ENCODE assay signal across 12 cellular contexts in the genomic region with DNA sequence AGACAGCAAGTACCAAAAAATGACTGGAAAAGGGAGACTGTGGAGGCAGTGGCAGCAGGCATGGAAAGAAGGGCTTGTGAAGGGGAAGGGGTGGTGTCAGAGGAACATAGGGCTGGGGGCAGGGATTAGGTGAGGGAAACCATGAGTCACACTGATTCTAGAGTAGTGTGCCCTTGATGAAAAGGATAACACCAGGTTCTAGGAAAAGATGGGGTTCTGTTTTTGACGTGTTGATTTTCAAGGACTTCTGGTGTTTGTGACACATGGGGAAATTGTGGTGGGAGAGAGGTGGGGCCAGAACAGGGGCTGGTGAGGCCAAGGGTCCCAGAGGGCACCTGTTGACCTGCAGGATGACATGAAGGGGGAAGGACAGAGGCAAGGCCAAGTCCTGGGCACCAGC. TPM values are rescaled to one million over a fixed set of nuclear protein-coding genes. Genes with fewer than 3 reads are reported as not detected.
DNase-seq lines count a peak whose midpoint lies in the region; ATAC-seq lines count a peak whose summit lies in the region.
"Had no signal": no experiment of that assay in that cellular context is flagged by ENCODE, and none has a peak within 500 bp of the region (broad histone marks: within the 10 kb centered on the region; RNA-seq: fewer than 3 reads in every experiment).

No MANE protein-coding gene starts in this region.

- H3K4me1 Mint-ChIP-seq in CD8-positive, alpha-beta memory T cell: peaks cover 90 to 100% (median 98%) of the 10 kb centered on the region in 3 donors
- peaks cover 95% of the 10 kb centered on the region for H3K4me1 Mint-ChIP-seq in activated CD4-positive, alpha-beta T cell treated with anti-CD3 and anti-CD28 coated beads, Interleukin-2, amount 10 ng/mL, durations not matched to agents 7 days and 5 days
- H3K4me1 Mint-ChIP-seq in activated naive CD8-positive, alpha-beta T cell (ENCODE audit: low read depth): peaks cover 97% of the 10 kb centered on the region

- DNase-seq in CD8-positive, alpha-beta memory T cell: no peak
- DNase-seq in activated CD4-positive, alpha-beta T cell treated with anti-CD3 and anti-CD28 coated beads, Interleukin-2, amount 10 ng/mL, durations not matched to agents 7 days and 5 days: peak; percentile 40
- peak; percentile 44 for DNase-seq in stimulated activated CD4-positive, alpha-beta T cell treated with anti-CD3 and anti-CD28 coated beads, Interleukin-4, amount 100 ng/mL, for 1 hour
- no peak for DNase-seq in putamen (ENCODE audit: low spot score)
- no peak for DNase-seq in cardiac septum (ENCODE audit: low spot score)
- DNase-seq: midbrain, NCI-H187 treated with DMSO at 0.1 percent for 48 hours, retina had no signal

- POLR2A ChIA-PET in CD8-positive, alpha-beta memory T cell (lab: Charles Lee): interaction anchor here (1.0 to 2.1 kb wide), 3 partner anchors 8 to 62 kb away, joined by 3 to 6 read pairs (median 4); no protein-coding TSS in a partner anchor
- POLR2A ChIA-PET in activated CD4-positive, alpha-beta T cell treated with anti-CD3 and anti-CD28 coated beads, Interleukin-2, amount 10 ng/mL, durations not matched to agents 7 days and 5 days (lab: Charles Lee): no interaction called here

- ATAC-seq in GM21367 (IDR thresholded peaks at IDR 0.05; ENCODE audit: unreplicated experiment) (no peak), HG03460 (IDR thresholded peaks at IDR 0.05; ENCODE audit: unreplicated experiment) (no peak)
- ATAC-seq: HepG2 had no signal

- CTCF ChIA-PET in CD8-positive, alpha-beta memory T cell (lab: Charles Lee): interaction anchor here (1.2 to 3.0 kb wide), 5 partner anchors 12 to 187 kb away, joined by 3 to 19 read pairs (median 4); no protein-coding TSS in a partner anchor
- CTCF ChIA-PET in activated CD4-positive, alpha-beta T cell treated with anti-CD3 and anti-CD28 coated beads, Interleukin-2, amount 10 ng/mL, durations not matched to agents 7 days and 5 days (lab: Charles Lee): interaction anchor here (2.2 kb wide), 1 partner anchor 16 kb away, joined by 9 read pairs; no protein-coding TSS in a partner anchor

- peaks cover 71% of the 10 kb centered on the region for H3K36me3 ChIP-seq in CD8-positive, alpha-beta memory T cell (ENCODE audit: insufficient read depth, low read length)

- H3K9me3 ChIP-seq in CD8-positive, alpha-beta memory T cell (ENCODE audit: low read length): no peaks in the 10 kb centered on the region

- no peaks in the 10 kb centered on the region for H3K9me3 Mint-ChIP-seq in CD8-positive, alpha-beta memory T cell
- H3K9me3 Mint-ChIP-seq in activated CD4-positive, alpha-beta T cell treated with anti-CD3 and anti-CD28 coated beads, Interleukin-2, amount 10 ng/mL, durations not matched to agents 7 days and 5 days: no peaks in the 10 kb centered on the region
- H3K9me3 Mint-ChIP-seq in activated naive CD8-positive, alpha-beta T cell (ENCODE audit: low read depth): no peaks in the 10 kb centered on the region

- peaks cover 33 to 91% (median 46%) of the 10 kb centered on the region in 3 donors for H3K36me3 Mint-ChIP-seq in CD8-positive, alpha-beta memory T cell
- H3K36me3 Mint-ChIP-seq in activated CD4-positive, alpha-beta T cell treated with anti-CD3 and anti-CD28 coated beads, Interleukin-2, amount 10 ng/mL, durations not matched to agents 7 days and 5 days (ENCODE audit: low read depth): peaks cover 89% of the 10 kb centered on the region
- peaks cover 35% of the 10 kb centered on the region for H3K36me3 Mint-ChIP-seq in activated naive CD8-positive, alpha-beta T cell

- no peaks in the 10 kb centered on the region for H3K27me3 ChIP-seq in CD8-positive, alpha-beta memory T cell (ENCODE audit: insufficient read depth, low read length, poor library complexity, severe bottlenecking)

- no peak overlapping the region for H3K27ac ChIP-seq in CD8-positive, alpha-beta memory T cell (ENCODE audit: low read depth, low read length)

- H3K4me1 ChIP-seq in CD8-positive, alpha-beta memory T cell (ENCODE audit: insufficient read depth, low read length): peaks cover 98% of the 10 kb centered on the region

- intact Hi-C loops in cardiac septum (cut with DNase I): no loop called here

- H3K27me3 Mint-ChIP-seq in CD8-positive, alpha-beta memory T cell: peaks cover 0 to 4% of the 10 kb centered on the region in 2 donors
- H3K27me3 Mint-ChIP-seq in activated CD4-positive, alpha-beta T cell treated with anti-CD3 and anti-CD28 coated beads, Interleukin-2, amount 10 ng/mL, durations not matched to agents 7 days and 5 days: no peaks in the 10 kb centered on the region
- H3K27me3 Mint-ChIP-seq in activated naive CD8-positive, alpha-beta T cell: no peaks in the 10 kb centered on the region

- peak overlapping the region; percentile 3 for H3K4me3 ChIP-seq in CD8-positive, alpha-beta memory T cell (ENCODE audit: low read length)

- H3K4me3 Mint-ChIP-seq in CD8-positive, alpha-beta memory T cell: peak overlapping the region; percentile 18 to 85 (median 80)
- peak overlapping the region; percentile 65 for H3K4me3 Mint-ChIP-seq in activated CD4-positive, alpha-beta T cell treated with anti-CD3 and anti-CD28 coated beads, Interleukin-2, amount 10 ng/mL, durations not matched to agents 7 days and 5 days
- H3K4me3 Mint-ChIP-seq in activated naive CD8-positive, alpha-beta T cell: peak overlapping the region; percentile 79

- H3K27ac Mint-ChIP-seq in CD8-positive, alpha-beta memory T cell: peak overlapping the region; percentile 86 to 96 (median 94)
- peak overlapping the region; percentile 93 for H3K27ac Mint-ChIP-seq in activated CD4-positive, alpha-beta T cell treated with anti-CD3 and anti-CD28 coated beads, Interleukin-2, amount 10 ng/mL, durations not matched to agents 7 days and 5 days
- H3K27ac Mint-ChIP-seq in activated naive CD8-positive, alpha-beta T cell: peak overlapping the region; percentile 98

RNA-seq across cellular contexts. Expression of gene FIGNL1, which starts 57.1 kb away (rescaled TPM):
- 10 to 100 TPM; 45.1 TPM for total RNA-seq in CD8-positive, alpha-beta memory T cell
- polyA plus RNA-seq in CD8-positive, alpha-beta memory T cell: 6.8 TPM
- 10 to 100 TPM; 34.8 to 37.4 TPM for total RNA-seq in activated CD4-positive, alpha-beta T cell treated with anti-CD3 and anti-CD28 coated beads, Interleukin-2, amount 10 ng/mL, durations not matched to agents 7 days and 5 days
- 2.6 TPM for total RNA-seq in cardiac septum

Comparison
In these comparisons a context has a peak if more than half of its experiments do, and no peak if none do; other contexts are left out.
1. DNase-seq: peak in activated CD4-positive, alpha-beta T cell treated with anti-CD3 and anti-CD28 coated beads, Interleukin-2, amount 10 ng/mL, durations not matched to agents 7 days and 5 days (single experiment) and stimulated activated CD4-positive, alpha-beta T cell treated with anti-CD3 and anti-CD28 coated beads, Interleukin-4, amount 100 ng/mL, for 1 hour (single experiment); none in CD8-positive, alpha-beta memory T cell (0 of 5), putamen (single experiment) and cardiac septum (single experiment).
2. Peak in every context shown above with its lines, with median percentiles within 50 percentile points of each other: H3K27ac Mint-ChIP-seq and H3K4me3 Mint-ChIP-seq.